In the genomic region with DNA sequence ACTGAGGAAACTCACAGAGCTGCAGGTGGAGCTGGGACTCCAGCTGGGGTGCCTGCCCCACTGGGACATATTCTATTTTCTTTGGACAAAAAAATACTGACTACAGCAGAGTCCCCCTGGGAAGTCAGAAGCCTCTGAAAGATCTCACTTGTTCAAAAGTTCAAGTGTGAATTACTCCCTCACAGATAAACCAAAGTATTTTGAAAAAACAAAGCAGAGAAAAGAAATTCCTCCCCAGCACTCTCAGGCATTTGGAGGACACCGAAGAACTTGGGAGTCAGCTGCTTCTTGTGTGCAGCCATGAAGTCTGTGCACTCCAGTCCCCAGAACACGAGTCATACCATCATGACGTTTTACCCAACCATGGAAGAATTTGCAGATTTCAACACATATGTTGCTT, we compare ENCODE assay signal across 5 cellular contexts. TPM values are rescaled to one million over a fixed set of nuclear protein-coding genes. Genes with fewer than 3 reads are reported as not detected.
"Had no signal": no experiment of that assay in that cellular context is flagged by ENCODE, and none has a peak within 500 bp of the region (broad histone marks: within the 10 kb centered on the region; RNA-seq: fewer than 3 reads in every experiment).

A gene (plus strand): TSS at position 301 of the 400 bp plus-strand sequence.

RNA-seq across cellular contexts. Expression of the gene that starts here (rescaled TPM):
- total RNA-seq: GM23338, H1, H9, HT-29, IMR-90 had no signal
- polyA plus RNA-seq: GM23338, H1, IMR-90 had no signal
